Comparison of ENCODE assay signal across 14 cellular contexts in genomic region chr1:14599787-14600186, GRCh38. TPM values are rescaled to one million over a fixed set of nuclear protein-coding genes. Genes with fewer than 3 reads are reported as not detected.
DNase-seq lines count a peak whose midpoint lies in the region; ATAC-seq and TF ChIP-seq lines count a peak whose summit lies in the region.
"Had no signal": no experiment of that assay in that cellular context is flagged by ENCODE, and none has a peak within 500 bp of the region (broad histone marks: within the 10 kb centered on the region; RNA-seq: fewer than 3 reads in every experiment).

No MANE protein-coding gene starts in this region.

- no peak for TF ChIP-seq CTCF in fibroblast of lung (conservative IDR thresholded peaks at IDR 0.05 in 1 of 2, IDR thresholded peaks at IDR 0.05 in 1 of 2; ENCODE audit: low read depth in 1 of 2, low read length in 2 of 2)
- no peak for TF ChIP-seq CTCF in sigmoid colon (IDR thresholded peaks at IDR 0.05)
- no peak for TF ChIP-seq CTCF in prostate gland (IDR thresholded peaks at IDR 0.05)

- intact Hi-C loops in sigmoid colon (cut with DNase I) (no loop called here), prostate gland (cut with DNase I) (no loop called here)

- H3K36me3 ChIP-seq in fibroblast of lung (ENCODE audit: control insufficient read depth, insufficient read depth, low read length) (no peaks in the 10 kb centered on the region), sigmoid colon (no peaks in the 10 kb centered on the region), prostate gland (no peaks in the 10 kb centered on the region)

- WGBS in sigmoid colon, 2 donors, result 30 to 70% methylated on average over 6 of the region's 6 CpGs
- 48% methylated on average over 6 of the region's 6 CpGs for WGBS in prostate gland

- H3K79me2 ChIP-seq in fibroblast of lung (ENCODE audit: control insufficient read depth, insufficient read depth, low read length), result no peaks in the 10 kb centered on the region

- peak overlapping the region; percentile 82 for H3K4me2 ChIP-seq in fibroblast of lung (ENCODE audit: extremely low read depth, insufficient read depth, low read length)

- no peak overlapping the region for H3K9ac ChIP-seq in fibroblast of lung (ENCODE audit: insufficient read depth, low read length)

- no peak overlapping the region for H3K27ac ChIP-seq in fibroblast of lung (ENCODE audit: insufficient read depth, low read length)
- peak overlapping the region in 3 of 4 donors; percentile 40 to 57 (median 54) for H3K27ac ChIP-seq in sigmoid colon
- H3K27ac ChIP-seq in prostate gland, result no peak overlapping the region

- peak overlapping the region in 3 of 4 experiments; percentile 46 to 61 (median 51) for H3K4me3 ChIP-seq in fibroblast of lung (replicated peaks in 1 of 4; ENCODE audit: control extremely low read depth in 1 of 4, insufficient read depth in 1 of 4, low read depth in 3 of 4, low read length in 4 of 4)
- peak overlapping the region; percentile 25 to 57 (median 48) for H3K4me3 ChIP-seq in sigmoid colon
- peak overlapping the region in 1 of 2 donors; percentile 41 for H3K4me3 ChIP-seq in prostate gland

- no peak for TF ChIP-seq EP300 in sigmoid colon (IDR thresholded peaks at IDR 0.05)

- H3K27me3 ChIP-seq in fibroblast of lung (ENCODE audit: control insufficient read depth, insufficient read depth, low read length), result peaks cover 15% of the 10 kb centered on the region
- peaks cover 30 to 59% (median 38%) of the 10 kb centered on the region in 3 donors for H3K27me3 ChIP-seq in sigmoid colon
- peaks cover 11% of the 10 kb centered on the region for H3K27me3 ChIP-seq in prostate gland (replicated peaks; ENCODE audit: insufficient read depth)

- no peak for DNase-seq in fibroblast of lung (ENCODE audit: low read depth in 2 of 2)
- no peak for DNase-seq in sigmoid colon
- DNase-seq in left lobe of liver (ENCODE audit: low spot score), result no peak
- no peak for DNase-seq in ACHN
- no peak for DNase-seq in prostate gland (ENCODE audit: low spot score)
- DNase-seq: activated effector memory CD4-positive, alpha-beta T cell treated with anti-CD3 and anti-CD28 coated beads, Interleukin-2, amount 50 U/mL, for 16 hours; DMS153; erythroblast; natural killer cell; NCI-H446; T-helper 2 cell had no signal

- H3K9me3 ChIP-seq in fibroblast of lung (ENCODE audit: control insufficient read depth, insufficient read depth, low read depth, low read length) (no peaks in the 10 kb centered on the region), sigmoid colon (no peaks in the 10 kb centered on the region), prostate gland (no peaks in the 10 kb centered on the region)

- no peak for TF ChIP-seq POLR2A in sigmoid colon (IDR thresholded peaks at IDR 0.05)
- TF ChIP-seq POLR2A in prostate gland (IDR thresholded peaks at IDR 0.05), result no peak

- H2AFZ ChIP-seq in fibroblast of lung (ENCODE audit: low read length), result no peak overlapping the region

- in situ Hi-C loops in ACHN (cut with HindIII; ENCODE audit: low pct_ligation_motif_present, low pct_unique_long_range_greater_than_20kb, low sequenced_read_pairs), result no loop called here

- H3K4me1 ChIP-seq in fibroblast of lung (ENCODE audit: control insufficient read depth, extremely low read depth, insufficient read depth, low read length), result no peaks in the 10 kb centered on the region
- peaks cover 0 to 23% (median 19%) of the 10 kb centered on the region in 4 donors for H3K4me1 ChIP-seq in sigmoid colon
- H3K4me1 ChIP-seq in prostate gland (replicated peaks), result peaks cover 6% of the 10 kb centered on the region

- H4K20me1 ChIP-seq in fibroblast of lung (ENCODE audit: control insufficient read depth, extremely low read depth, insufficient read depth, low read length), result no peaks in the 10 kb centered on the region

- ATAC-seq in GM18907 (IDR thresholded peaks at IDR 0.05; ENCODE audit: unreplicated experiment) (peak; percentile 64), HG03565 (IDR thresholded peaks at IDR 0.05; ENCODE audit: unreplicated experiment) (peak; percentile 61), left lobe of liver (no peak), HG03520 (IDR thresholded peaks at IDR 0.05; ENCODE audit: unreplicated experiment) (no peak)
- ATAC-seq: natural killer cell had no signal

RNA-seq across cellular contexts. Expression of gene KAZN, which starts 1.3 kb away (rescaled TPM):
- total RNA-seq in fibroblast of lung (4.6 and 5.0 TPM in 2 replicates), sigmoid colon (10 to 100 TPM in 1 of 4 donors, 1 to 10 TPM in 3; 3.5 to 11.4 (median 5.8) TPM), left lobe of liver (4.4 TPM), prostate gland (10 to 100 TPM in 1 of 2 donors, 1 to 10 TPM in 1; 8.3 to 12.7 TPM)
- polyA plus RNA-seq in fibroblast of lung (2.4 and 3.4 TPM in 2 replicates), sigmoid colon (1 to 10 TPM; 2.5 to 5.6 (median 4.2) TPM)
- 7.6 and 12.8 TPM in 2 replicates for polyA plus RNA-seq in fibroblast of lung (2012)
- polyA minus RNA-seq in fibroblast of lung (ENCODE audit: low replicate concordance), result 5.8 and 11.6 TPM in 2 replicates

Comparison
In these comparisons a context has a peak if more than half of its experiments do, and no peak if none do; other contexts are left out.
1. ATAC-seq: peak in GM18907 (single experiment) and HG03565 (single experiment); none in left lobe of liver (single experiment) and HG03520 (single experiment).
2. H3K27ac ChIP-seq: peak in sigmoid colon (3 of 4); none in fibroblast of lung (single experiment) and prostate gland (0 of 2).